Comparison of ENCODE assay signal across 28 cellular contexts in the genomic region with DNA sequence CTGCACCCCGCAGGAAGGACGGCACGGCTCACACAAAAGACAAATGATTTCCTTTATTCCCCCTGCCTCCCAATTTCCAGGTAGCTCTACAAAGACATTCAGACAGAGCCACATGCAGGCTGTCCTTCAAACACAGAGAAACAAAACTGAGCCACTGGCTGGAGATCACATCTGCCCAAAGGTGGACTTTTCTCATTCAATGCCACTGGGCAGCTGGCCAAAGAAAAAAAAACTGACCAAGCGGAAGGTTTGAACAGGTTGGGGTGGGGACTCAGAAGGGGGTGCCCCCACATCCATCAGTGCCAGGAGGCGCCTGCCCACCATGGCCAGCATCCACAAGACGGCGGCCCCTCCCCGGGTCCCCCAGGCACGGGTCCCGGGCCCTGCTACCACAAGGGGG. TPM values are rescaled to one million over a fixed set of nuclear protein-coding genes. Genes with fewer than 3 reads are reported as not detected.
"Had no signal": no experiment of that assay in that cellular context is flagged by ENCODE, and none has a peak within 500 bp of the region (broad histone marks: within the 10 kb centered on the region; RNA-seq: fewer than 3 reads in every experiment).

No MANE protein-coding gene starts in this region.

- H3K27ac Mint-ChIP-seq: dendritic cell treated with granulocyte-macrophage colony-stimulating factor and Interleukin-4, amounts not matched to agents 40 ng/mL and 50 ng/mL, for 4 days had no signal

- H3K4me3 Mint-ChIP-seq: dendritic cell treated with granulocyte-macrophage colony-stimulating factor and Interleukin-4, amounts not matched to agents 40 ng/mL and 50 ng/mL, for 4 days; naive thymus-derived CD4-positive, alpha-beta T cell had no signal

- DNase-seq: effector memory CD8-positive, alpha-beta T cell; gastrocnemius medialis; heart right ventricle; hypothalamus; islet precursor cell; mammary epithelial cell; naive thymus-derived CD4-positive, alpha-beta T cell; psoas muscle; retina; spleen; stimulated activated CD4-positive, alpha-beta T cell treated with anti-CD3 and anti-CD28 coated beads, Interleukin-15, amount 100 ng/mL, for 24 hours; stimulated activated CD4-positive, alpha-beta T cell treated with anti-CD3 and anti-CD28 coated beads, Interleukin-1b, Interleukin-23, amount 100 ng/mL, for 48 hours; stimulated activated CD4-positive, alpha-beta T cell treated with anti-CD3 and anti-CD28 coated beads, Interleukin-4, amount 100 ng/mL, for 24 hours; stimulated activated naive CD4-positive, alpha-beta T cell; stomach; substantia nigra; transverse colon had no signal

- H3K9me3 Mint-ChIP-seq: effector memory CD8-positive, alpha-beta T cell had no signal

- H3K27me3 Mint-ChIP-seq: effector memory CD8-positive, alpha-beta T cell had no signal

- ATAC-seq: effector memory CD8-positive, alpha-beta T cell; gastrocnemius medialis; heart right ventricle; left lobe of liver; naive thymus-derived CD4-positive, alpha-beta T cell; psoas muscle; sciatic nerve had no signal

RNA-seq across cellular contexts. Expression of gene MATK, which starts 17.8 kb away (rescaled TPM):
- total RNA-seq: fibroblast of villous mesenchyme, mammary epithelial cell had no signal
- polyA plus RNA-seq: mammary epithelial cell had no signal

RNA-seq across cellular contexts. Expression of gene RAX2, which starts 32.0 kb away (rescaled TPM):
- total RNA-seq: esophagus muscularis mucosa; fibroblast of villous mesenchyme; gastrocnemius medialis; heart right ventricle; left lobe of liver; lower leg skin; mammary epithelial cell; mesenteric fat pad; mononuclear cell; naive thymus-derived CD4-positive, alpha-beta T cell; psoas muscle; sciatic nerve; skeletal muscle tissue; spleen; stomach; thoracic aorta; transverse colon; ureter had no signal
- polyA plus RNA-seq: heart right ventricle; mammary epithelial cell; naive thymus-derived CD4-positive, alpha-beta T cell; psoas muscle; spleen; stomach had no signal
